Comparison of ENCODE assay signal across 8 cellular contexts in genomic region chr15:76930831-76931396, GRCh38. TPM values are rescaled to one million over a fixed set of nuclear protein-coding genes. Genes with fewer than 3 reads are reported as not detected.
DNase-seq lines count a peak whose midpoint lies in the region; ATAC-seq and TF ChIP-seq lines count a peak whose summit lies in the region.

No MANE protein-coding gene starts in this region.

- peak overlapping the region; percentile 61 for H3K4me3 ChIP-seq in KMS-11 (IDR thresholded peaks at IDR 0.05; ENCODE audit: insufficient read depth, low read depth, low read length)
- peak overlapping the region; percentile 70 for H3K4me3 ChIP-seq in naive thymus-derived CD4-positive, alpha-beta T cell (ENCODE audit: low read length)

- no peaks in the 10 kb centered on the region for H3K27me3 ChIP-seq in KMS-11 (ENCODE audit: insufficient read depth, low read depth)
- H3K27me3 ChIP-seq in naive thymus-derived CD4-positive, alpha-beta T cell (ENCODE audit: control insufficient read depth in 2 of 2, insufficient read depth in 2 of 2, low read length in 2 of 2), result no peaks in the 10 kb centered on the region

- TF ChIP-seq CTCF in C4-2B (conservative IDR thresholded peaks at IDR 0.05) (no peak), KMS-11 (conservative IDR thresholded peaks at IDR 0.05; ENCODE audit: low read depth, low read length) (no peak)

- H3K4me2 ChIP-seq in KMS-11, result peak overlapping the region; percentile 83

- H3K4me1 Mint-ChIP-seq in naive thymus-derived CD4-positive, alpha-beta T cell, result peaks cover 19 to 42% (median 33%) of the 10 kb centered on the region in 7 donors

- H3K36me3 Mint-ChIP-seq in naive thymus-derived CD4-positive, alpha-beta T cell, result peaks cover 7 to 11% (median 10%) of the 10 kb centered on the region in 5 donors

- H3K27ac ChIP-seq in C4-2B (peak overlapping the region; percentile 90), KMS-11 (0 out of 2 replicates have a peak overlapping the region, but pooled peaks have one; percentile 21), caudate nucleus (ENCODE audit: low read depth, low read length) (peak overlapping the region; percentile 92)
- peak overlapping the region; percentile 73 for H3K27ac ChIP-seq in naive thymus-derived CD4-positive, alpha-beta T cell (ENCODE audit: low read depth, low read length)

- no peaks in the 10 kb centered on the region for H3K79me2 ChIP-seq in KMS-11 (ENCODE audit: insufficient read depth, low read depth)

- H3K9ac ChIP-seq in KMS-11, result peak overlapping the region; percentile 33; the same call in 1 of the 2 replicates

- CTCF ChIA-PET in naive thymus-derived CD4-positive, alpha-beta T cell (lab: Charles Lee), result interaction anchor here (0.6 to 1.2 kb wide), 2 partner anchors 65 to 160 kb away, joined by 3 read pairs; no protein-coding TSS in a partner anchor

- H3K4me3 Mint-ChIP-seq in naive thymus-derived CD4-positive, alpha-beta T cell, result peak overlapping the region; percentile 89 to 94 (median 91)

- DNase-seq in caudate nucleus (lab: John Stamatoyannopoulos, UW) (no peak), head of caudate nucleus (no peak), Ammon's horn (ENCODE audit: low spot score) (no peak)
- peak in 1 of 9 donors; percentile 15 for DNase-seq in naive thymus-derived CD4-positive, alpha-beta T cell

- POLR2A ChIA-PET in naive thymus-derived CD4-positive, alpha-beta T cell (lab: Charles Lee), result interaction anchor here (0.6 to 3.4 kb wide), 10 partner anchors 12 to 491 kb away, joined by 3 to 34 read pairs (median 4); partner anchors contain the start of genes PSTPIP1 and SCAPER

- no peaks in the 10 kb centered on the region for H3K36me3 ChIP-seq in KMS-11 (ENCODE audit: insufficient read depth)
- peaks cover 0 to 17% (median 4%) of the 10 kb centered on the region in 3 experiments for H3K36me3 ChIP-seq in naive thymus-derived CD4-positive, alpha-beta T cell (ENCODE audit: control insufficient read depth in 2 of 3, insufficient read depth in 3 of 3, low read length in 3 of 3)

- H2AFZ ChIP-seq in KMS-11 (ENCODE audit: low read depth), result peak overlapping the region; percentile 80

- no peaks in the 10 kb centered on the region for H3K9me3 Mint-ChIP-seq in naive thymus-derived CD4-positive, alpha-beta T cell

- no peaks in the 10 kb centered on the region for H3K9me3 ChIP-seq in naive thymus-derived CD4-positive, alpha-beta T cell (ENCODE audit: control insufficient read depth in 2 of 3, low read length in 3 of 3)

- intact Hi-C loops in naive thymus-derived CD4-positive, alpha-beta T cell (cut with micrococcal nuclease), result loop anchor here (1.0 to 10.0 kb wide), 8 partner anchors 26 to 1026 kb away; partner anchors contain the start of genes HMG20A (in 2 of the 2), PEAK1 (in 2 of the 2), PSTPIP1 (in 2 of the 2) and SCAPER (in 2 of the 2)
- intact Hi-C loops in head of caudate nucleus (cut with DNase I), result no loop called here

- peaks cover 13% of the 10 kb centered on the region for H3K4me1 ChIP-seq in KMS-11 (ENCODE audit: low read depth, poor library complexity, severe bottlenecking)
- H3K4me1 ChIP-seq in naive thymus-derived CD4-positive, alpha-beta T cell (ENCODE audit: control insufficient read depth in 2 of 2, insufficient read depth in 2 of 2, low read length in 2 of 2), result peaks cover 4 to 14% of the 10 kb centered on the region in 2 donors

- peaks cover 0 to 25% (median 0%) of the 10 kb centered on the region in 5 donors for H3K27me3 Mint-ChIP-seq in naive thymus-derived CD4-positive, alpha-beta T cell

- no peaks in the 10 kb centered on the region for H4K20me1 ChIP-seq in KMS-11 (ENCODE audit: insufficient read depth)

- ATAC-seq in naive thymus-derived CD4-positive, alpha-beta T cell, result no peak
- no peak for ATAC-seq in GM18505 (IDR thresholded peaks at IDR 0.05; ENCODE audit: unreplicated experiment)
- no peak for ATAC-seq in GM21528 (IDR thresholded peaks at IDR 0.05; ENCODE audit: low FRiP score, unreplicated experiment)

- no peak for TF ChIP-seq POLR2A in GM18505 (IDR thresholded peaks at IDR 0.05; ENCODE audit: borderline replicate concordance, extremely low read depth, insufficient read depth, insufficient read length)

- peak overlapping the region; percentile 75 to 96 (median 87) for H3K27ac Mint-ChIP-seq in naive thymus-derived CD4-positive, alpha-beta T cell

RNA-seq across cellular contexts. Expression of gene RCN2, which starts 0.6 kb away (rescaled TPM):
- total RNA-seq in naive thymus-derived CD4-positive, alpha-beta T cell, result 10 to 100 TPM; 16.7 to 30.5 (median 28.1) TPM
- 10 to 100 TPM; 40.2 to 45.7 TPM for polyA plus RNA-seq in naive thymus-derived CD4-positive, alpha-beta T cell

RNA-seq across cellular contexts. Expression of gene SCAPER, which starts 25.8 kb away (rescaled TPM):
- 10 to 100 TPM; 25.1 to 56.9 (median 54.7) TPM for total RNA-seq in naive thymus-derived CD4-positive, alpha-beta T cell
- 10 to 100 TPM; 22.6 to 31.1 TPM for polyA plus RNA-seq in naive thymus-derived CD4-positive, alpha-beta T cell

Comparison
In these comparisons a context has a peak if more than half of its experiments do, and no peak if none do; other contexts are left out.
1. H3K27ac ChIP-seq: peak in every context shown above with its lines; median percentile 92 in caudate nucleus; 90 in C4-2B; 73 in naive thymus-derived CD4-positive, alpha-beta T cell; 21 in KMS-11.